ENCODE assay signal across 14 cellular contexts in genomic region chr5:3225201-3225960, GRCh38.
"Had no signal": no experiment of that assay in that cellular context is flagged by ENCODE, and none has a peak within 500 bp of the region (broad histone marks: within the 10 kb centered on the region; RNA-seq: fewer than 3 reads in every experiment).

No MANE protein-coding gene starts in this region.

- H3K27me3 ChIP-seq: left lung, neural progenitor cell, transverse colon had no signal

- H3K9me3 ChIP-seq: lower lobe of right lung, psoas muscle, thoracic aorta, transverse colon had no signal

- H3K4me1 ChIP-seq: left lung, lower lobe of right lung, neural progenitor cell, psoas muscle, transverse colon had no signal

- H3K4me3 ChIP-seq: left lung, lower lobe of right lung, neural progenitor cell, psoas muscle, thoracic aorta, transverse colon had no signal

- H3K27ac ChIP-seq: left lung, lower lobe of right lung, neural progenitor cell, psoas muscle, thoracic aorta, transverse colon had no signal

- DNase-seq: effector memory CD4-positive, alpha-beta T cell; foreskin fibroblast; immature natural killer cell; left lung; lower lobe of right lung; psoas muscle; retina; stimulated activated CD4-positive, alpha-beta T cell treated with anti-CD3 and anti-CD28 coated beads, Interleukin-2, amount 100 ng/mL, for 24 hours; stimulated activated CD4-positive, alpha-beta T cell treated with anti-CD3 and anti-CD28 coated beads, Interleukin-4, amount 100 ng/mL, for 4 hours; stimulated activated naive B cell treated with anti-CD40 and anti-IgM and Interleukin-4, amounts not matched to agents 10 μg/mL and 1 μg/mL and 100 μg/mL, for 72 hours; stimulated activated naive CD8-positive, alpha-beta T cell treated with anti-CD3 and anti-CD28 coated beads, Interleukin-15, amount 100 ng/mL, for 72 hours; transverse colon had no signal

- H3K36me3 ChIP-seq: left lung, lower lobe of right lung, neural progenitor cell, thoracic aorta, transverse colon had no signal
